1 cellular context compared by ENCODE assay signal in the genomic region with DNA sequence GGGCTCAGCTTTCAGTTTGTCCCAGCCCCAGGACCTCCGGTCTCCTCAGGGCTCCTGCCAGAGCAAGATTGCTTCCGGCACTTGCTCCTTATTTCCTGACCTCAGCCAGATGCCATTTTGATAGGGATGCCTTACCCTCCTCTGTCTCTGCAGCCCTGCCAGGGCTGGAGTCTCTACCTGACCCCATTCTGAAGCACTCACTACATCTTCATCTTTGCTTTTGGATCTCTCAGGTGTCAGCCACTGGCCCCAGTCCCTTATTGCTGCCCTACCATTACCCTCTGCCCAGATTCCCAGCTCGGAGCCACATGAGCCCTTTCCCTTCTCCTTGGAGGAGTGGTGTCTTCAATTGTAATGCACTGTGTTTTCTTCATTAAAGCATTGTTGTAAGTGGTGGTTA.
TF ChIP-seq lines count a peak whose summit lies in the region.

No MANE protein-coding gene starts in this region.

TF ChIP-seq in K562, 482 proteins besides CTCF, POLR2A, EP300 and RAD21:
- TF ChIP-seq, protein P1, sequence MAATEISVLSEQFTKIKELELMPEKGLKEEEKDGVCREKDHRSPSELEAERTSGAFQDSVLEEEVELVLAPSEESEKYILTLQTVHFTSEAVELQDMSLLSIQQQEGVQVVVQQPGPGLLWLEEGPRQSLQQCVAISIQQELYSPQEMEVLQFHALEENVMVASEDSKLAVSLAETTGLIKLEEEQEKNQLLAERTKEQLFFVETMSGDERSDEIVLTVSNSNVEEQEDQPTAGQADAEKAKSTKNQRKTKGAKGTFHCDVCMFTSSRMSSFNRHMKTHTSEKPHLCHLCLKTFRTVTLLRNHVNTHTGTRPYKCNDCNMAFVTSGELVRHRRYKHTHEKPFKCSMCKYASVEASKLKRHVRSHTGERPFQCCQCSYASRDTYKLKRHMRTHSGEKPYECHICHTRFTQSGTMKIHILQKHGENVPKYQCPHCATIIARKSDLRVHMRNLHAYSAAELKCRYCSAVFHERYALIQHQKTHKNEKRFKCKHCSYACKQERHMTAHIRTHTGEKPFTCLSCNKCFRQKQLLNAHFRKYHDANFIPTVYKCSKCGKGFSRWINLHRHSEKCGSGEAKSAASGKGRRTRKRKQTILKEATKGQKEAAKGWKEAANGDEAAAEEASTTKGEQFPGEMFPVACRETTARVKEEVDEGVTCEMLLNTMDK (IDR thresholded peaks at IDR 0.05; ENCODE audit: borderline replicate concordance, insufficient read depth, low read depth, low read length, poor library complexity, severe bottlenecking), result no peak
- TF ChIP-seq ETV1 (tag; conservative IDR thresholded peaks at IDR 0.05; ENCODE audit: low read depth), result 0 out of 2 replicates have a peak, but pooled peaks have one; percentile 20
TF ChIP-seq in K562: peak in this region for 1.
